19 cellular contexts compared by ENCODE assay signal in genomic region chr4:100591156-100591876, GRCh38.
DNase-seq lines count a peak whose midpoint lies in the region; ATAC-seq and TF ChIP-seq lines count a peak whose summit lies in the region.
"Had no signal": no experiment of that assay in that cellular context is flagged by ENCODE, and none has a peak within 500 bp of the region (broad histone marks: within the 10 kb centered on the region; RNA-seq: fewer than 3 reads in every experiment).

No MANE protein-coding gene starts in this region.

- no peaks in the 10 kb centered on the region for H3K9me3 Mint-ChIP-seq in WTC11

- TF ChIP-seq CTCF in left ventricle myocardium inferior (IDR thresholded peaks at IDR 0.05; ENCODE audit: borderline replicate concordance), result no peak
- no peak for TF ChIP-seq CTCF in testis (IDR thresholded peaks at IDR 0.05)
- no peak for TF ChIP-seq CTCF in WTC11 (IDR thresholded peaks at IDR 0.05)
- TF ChIP-seq CTCF in coronary artery (IDR thresholded peaks at IDR 0.05), result no peak

- no peak overlapping the region for H3K4me3 Mint-ChIP-seq in WTC11

- no peak for TF ChIP-seq POLR2A in testis (IDR thresholded peaks at IDR 0.05)

- H3K27me3 ChIP-seq in left ventricle myocardium inferior (ENCODE audit: low read depth) (no peaks in the 10 kb centered on the region), testis (no peaks in the 10 kb centered on the region)
- no peaks in the 10 kb centered on the region for H3K27me3 ChIP-seq in effector memory CD4-positive, alpha-beta T cell (replicated peaks; ENCODE audit: control insufficient read depth, insufficient read depth, low read length, poor library complexity, severe bottlenecking)
- H3K27me3 ChIP-seq: suprapubic skin had no signal

- H3K36me3 Mint-ChIP-seq in WTC11, result no peaks in the 10 kb centered on the region

- 50 to 63% methylated on average over 7 of the region's 7 CpGs for WGBS in testis, 2 donors

- POLR2A ChIA-PET in WTC11 (lab: Charles Lee), result no interaction called here

- intact Hi-C loops in left ventricle myocardium inferior (cut with micrococcal nuclease), result loop anchor here (10.0 kb wide), 1 partner anchor 53 kb away; no protein-coding TSS in a partner anchor
- intact Hi-C loops in testis (cut with DNase I; ENCODE audit: low total_unique reads), result no loop called here

- H3K9me3 ChIP-seq in left ventricle myocardium inferior (replicated peaks), result no peaks in the 10 kb centered on the region
- H3K9me3 ChIP-seq in testis, result no peaks in the 10 kb centered on the region
- H3K9me3 ChIP-seq in effector memory CD4-positive, alpha-beta T cell (ENCODE audit: control insufficient read depth, low read length), result no peaks in the 10 kb centered on the region
- H3K9me3 ChIP-seq: A549, suprapubic skin had no signal

- H3K27ac ChIP-seq in left ventricle myocardium inferior (replicated peaks), result peak overlapping the region; percentile 53
- H3K27ac ChIP-seq in testis, result no peak overlapping the region
- H3K27ac ChIP-seq in effector memory CD4-positive, alpha-beta T cell (ENCODE audit: insufficient read depth, low read length, poor library complexity, severe bottlenecking), result no peak overlapping the region
- no peak overlapping the region for H3K27ac ChIP-seq in coronary artery
- H3K27ac ChIP-seq: A549, suprapubic skin had no signal

- DNase-seq in NCI-H187 treated with DMSO at 0.1 percent for 48 hours (lab: John Stamatoyannopoulos, UW) (peak; percentile 0), NCI-H187 (lab: John Stamatoyannopoulos, UW) (no peak), NCI-H774 (lab: John Stamatoyannopoulos, UW) (peak; percentile 6), left ventricle myocardium inferior (peak; percentile 51), testis (peak; percentile 46), WTC11 (ENCODE audit: low spot score) (no peak), coronary artery (ENCODE audit: low spot score) (no peak)
- DNase-seq in effector memory CD4-positive, alpha-beta T cell, result no peak
- DNase-seq: activated CD4-positive, alpha-beta T cell treated with anti-CD3 and anti-CD28 coated beads, Interleukin-2, amount 50 U/mL, for 1 hour; activated T-cell treated with anti-CD3 and anti-CD28 coated beads, Interleukin-2, amount 50 U/mL, for 1 hour; erythroblast; H7; head of caudate nucleus; IMR-90; kidney; SHP77; T1000 had no signal

- no peak overlapping the region for H3K27ac Mint-ChIP-seq in WTC11

- no peak for ATAC-seq in WTC11
- ATAC-seq: A549 had no signal

- H3K4me1 ChIP-seq in left ventricle myocardium inferior (peaks cover 28% of the 10 kb centered on the region), testis (no peaks in the 10 kb centered on the region)
- H3K4me1 ChIP-seq in effector memory CD4-positive, alpha-beta T cell (ENCODE audit: control insufficient read depth, insufficient read depth, low read length, poor library complexity, severe bottlenecking), result no peaks in the 10 kb centered on the region
- H3K4me1 ChIP-seq: A549, suprapubic skin had no signal

- H3K27me3 Mint-ChIP-seq in WTC11 (ENCODE audit: low read depth), result no peaks in the 10 kb centered on the region

- peaks cover 10% of the 10 kb centered on the region for H3K4me1 Mint-ChIP-seq in WTC11

- H3K4me3 ChIP-seq in left ventricle myocardium inferior (peak overlapping the region; percentile 10), testis (no peak overlapping the region), coronary artery (no peak overlapping the region)
- H3K4me3 ChIP-seq in effector memory CD4-positive, alpha-beta T cell (ENCODE audit: insufficient read depth, low read depth, low read length, poor library complexity, severe bottlenecking), result no peak overlapping the region
- H3K4me3 ChIP-seq: A549, suprapubic skin had no signal

- H3K36me3 ChIP-seq in left ventricle myocardium inferior (no peaks in the 10 kb centered on the region), testis (ENCODE audit: low read depth, missing control alignments) (no peaks in the 10 kb centered on the region)
- no peaks in the 10 kb centered on the region for H3K36me3 ChIP-seq in effector memory CD4-positive, alpha-beta T cell (ENCODE audit: control insufficient read depth, insufficient read depth, low read length)
- H3K36me3 ChIP-seq: suprapubic skin had no signal

- CTCF ChIA-PET in WTC11 (lab: Charles Lee), result no interaction called here

TF ChIP-seq in WTC11, 78 proteins besides CTCF, POLR2A, EP300 and RAD21:
- TF ChIP-seq RORB (CRISPR knock-in tag; IDR thresholded peaks at IDR 0.05), result no peak
- TF ChIP-seq ZBTB43 (CRISPR knock-in tag; IDR thresholded peaks at IDR 0.05), result no peak
- TF ChIP-seq SMAD4 (CRISPR knock-in tag; IDR thresholded peaks at IDR 0.05), result no peak
- TF ChIP-seq ERG (CRISPR knock-in tag; IDR thresholded peaks at IDR 0.05), result no peak
- TF ChIP-seq ELF4 (CRISPR knock-in tag; IDR thresholded peaks at IDR 0.05; ENCODE audit: low read depth), result no peak
- no peak for TF ChIP-seq JAZF1 (CRISPR knock-in tag; IDR thresholded peaks at IDR 0.05)
- TF ChIP-seq TP53 (CRISPR knock-in tag; IDR thresholded peaks at IDR 0.05), result no peak
- TF ChIP-seq NFYB (CRISPR knock-in tag; conservative IDR thresholded peaks at IDR 0.05; ENCODE audit: low read depth), result no peak

Comparison
In these comparisons a context has a peak if more than half of its experiments do, and no peak if none do; other contexts are left out.
1. DNase-seq: peak in NCI-H187 treated with DMSO at 0.1 percent for 48 hours (single experiment), NCI-H774 (single experiment), left ventricle myocardium inferior (single experiment) and testis (single experiment); none in NCI-H187 (0 of 2), effector memory CD4-positive, alpha-beta T cell (0 of 3), WTC11 (single experiment) and coronary artery (single experiment).